Comparison of ENCODE assay signal across 16 cellular contexts in the genomic region with DNA sequence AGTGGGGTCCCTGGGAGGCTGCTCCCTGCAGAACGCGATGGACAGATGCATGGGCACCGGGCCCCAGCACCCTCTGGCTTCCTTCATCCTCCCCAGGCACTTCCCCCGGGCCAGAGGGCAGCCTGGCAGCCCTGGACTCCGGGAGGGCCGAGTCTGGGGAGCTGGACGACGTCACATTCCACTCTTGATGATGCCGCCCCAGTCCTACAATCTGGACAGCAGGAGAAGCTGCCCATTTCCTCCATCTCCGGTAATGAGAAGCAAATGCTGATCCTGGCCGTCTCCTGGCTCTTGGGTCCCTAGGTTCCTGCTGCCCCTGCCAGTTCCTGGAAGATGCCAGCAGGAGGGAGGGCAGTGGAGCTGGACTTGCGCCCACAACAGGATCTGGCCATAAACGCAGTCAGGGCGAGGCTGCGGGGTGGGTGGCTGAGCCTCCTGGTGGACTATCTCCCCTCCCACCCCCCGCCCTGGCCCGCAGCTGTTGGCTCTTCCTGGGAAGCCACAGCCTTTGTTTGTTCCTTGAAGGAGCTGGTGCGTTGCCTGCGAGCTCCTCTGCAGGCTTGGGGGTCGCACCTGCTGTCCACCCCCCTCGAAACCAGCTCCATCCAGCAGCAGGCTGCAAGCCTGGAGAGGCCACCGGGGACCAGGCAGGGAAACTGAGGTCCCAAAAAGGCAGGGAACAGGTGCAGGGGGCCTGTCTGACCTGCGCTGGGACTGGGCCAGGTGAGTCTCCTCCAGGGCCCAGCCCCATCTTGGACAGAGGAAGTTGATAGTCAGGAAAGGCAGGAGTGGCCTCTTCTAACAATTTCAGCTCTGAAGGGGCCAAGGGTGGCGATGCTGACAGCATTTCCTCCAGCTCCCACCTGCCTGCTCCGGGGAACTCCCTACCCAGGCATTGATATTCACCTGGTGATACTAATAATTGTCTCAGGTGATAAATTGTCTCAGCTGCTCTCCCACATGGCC. TPM values are rescaled to one million over a fixed set of nuclear protein-coding genes. Genes with fewer than 3 reads are reported as not detected.
DNase-seq lines count a peak whose midpoint lies in the region; ATAC-seq and TF ChIP-seq lines count a peak whose summit lies in the region.
"Had no signal": no experiment of that assay in that cellular context is flagged by ENCODE, and none has a peak within 500 bp of the region (broad histone marks: within the 10 kb centered on the region; RNA-seq: fewer than 3 reads in every experiment).

No MANE protein-coding gene starts in this region.

- intact Hi-C loops in ovary (cut with DNase I): loop anchor here in 1 of 4 donors (10.0 kb wide), 1 partner anchor 200 kb away; no protein-coding TSS in a partner anchor

- H3K27me3 ChIP-seq in ovary: no peaks in the 10 kb centered on the region

- no peak overlapping the region for H3K27ac ChIP-seq in ovary
- H3K27ac ChIP-seq: epithelial cell of prostate, tibial artery had no signal

- no peak for TF ChIP-seq POLR2A in ovary (IDR thresholded peaks at IDR 0.05)

- no peak for TF ChIP-seq CTCF in HFF-Myc (IDR thresholded peaks at IDR 0.05; ENCODE audit: low read depth, low read length, missing control alignments)
- TF ChIP-seq CTCF in choroid plexus epithelial cell (conservative IDR thresholded peaks at IDR 0.05; ENCODE audit: low read depth, low read length): no peak
- no peak for TF ChIP-seq CTCF in ovary (IDR thresholded peaks at IDR 0.05)

- H3K4me3 ChIP-seq in HFF-Myc (replicated peaks; ENCODE audit: low read depth, low read length) (no peak overlapping the region), choroid plexus epithelial cell (ENCODE audit: low read depth, low read length) (no peak overlapping the region), ovary (no peak overlapping the region)
- H3K4me3 ChIP-seq: K562, smooth muscle cell, tibial artery had no signal

- ATAC-seq in GM18873 (IDR thresholded peaks at IDR 0.05; ENCODE audit: low FRiP score, unreplicated experiment) (no peak), GM21423 (IDR thresholded peaks at IDR 0.05; ENCODE audit: unreplicated experiment) (no peak)
- ATAC-seq: K562 had no signal

- WGBS in ovary, 3 donors: 17 to 37% (median 20%) methylated on average over 21 to 25 of the region's 25 CpGs

- no peaks in the 10 kb centered on the region for H3K9me3 ChIP-seq in ovary
- H3K9me3 ChIP-seq: tibial artery had no signal

- no peaks in the 10 kb centered on the region for H3K4me1 ChIP-seq in ovary (ENCODE audit: insufficient read depth)

- no peaks in the 10 kb centered on the region for H3K36me3 ChIP-seq in ovary
- H3K36me3 ChIP-seq: tibial artery had no signal

- DNase-seq in COLO668 (lab: John Stamatoyannopoulos, UW; ENCODE audit: unreplicated experiment): peak; percentile 11
- DNase-seq in HFF-Myc (ENCODE audit: extremely low read depth, low read depth): peak; percentile 14
- peak; percentile 7 for DNase-seq in choroid plexus epithelial cell (ENCODE audit: low read depth)
- DNase-seq in ovary: peak; percentile 7 to 32 (median 14)
- no peak for DNase-seq in NCI-H510A treated with DMSO at 0.1 percent for 48 hours (lab: John Stamatoyannopoulos, UW)
- no peak for DNase-seq in SKM-1 treated with dmso at 0.1 percent for 144 hours (lab: John Stamatoyannopoulos, UW; ENCODE audit: unreplicated experiment)
- DNase-seq: activated B cell treated with CpG ODN at 0.5 μM for 24 hours, midbrain, NCI-H510A, SHP77 had no signal

- TF ChIP-seq EP300 in ovary (IDR thresholded peaks at IDR 0.05): no peak

RNA-seq across cellular contexts. Expression of a gene that starts 17.9 kb away (rescaled TPM):
- 1 to 10 TPM in 1 of 7 donors, under 1 TPM in 5, not detected in 1; 0.23 to 7.2 (median 0.41) TPM for total RNA-seq in ovary
- under 1 TPM; 0.02 to 0.06 TPM for polyA plus RNA-seq in ovary
- total RNA-seq: activated B cell treated with CpG ODN at 0.5 μM for 24 hours, K562, smooth muscle cell had no signal
- polyA plus RNA-seq: K562, smooth muscle cell had no signal

RNA-seq across cellular contexts. Expression of a gene that starts 20.2 kb away (rescaled TPM):
- 1 to 10 TPM in 1 of 7 donors, under 1 TPM in 3, not detected in 3; 0.02 to 3.3 (median 0.27) TPM for total RNA-seq in ovary
- under 1 TPM in 1 of 2 donors, not detected in 1; 0.02 TPM for polyA plus RNA-seq in ovary
- total RNA-seq: activated B cell treated with CpG ODN at 0.5 μM for 24 hours, smooth muscle cell had no signal
- polyA plus RNA-seq: smooth muscle cell had no signal

Comparison
In these comparisons a context has a peak if more than half of its experiments do, and no peak if none do; other contexts are left out.
1. DNase-seq: peak in COLO668 (single experiment), HFF-Myc (single experiment), choroid plexus epithelial cell (single experiment) and ovary (5 of 5); none in NCI-H510A treated with DMSO at 0.1 percent for 48 hours (single experiment) and SKM-1 treated with dmso at 0.1 percent for 144 hours (single experiment).